1 cellular context compared by ENCODE assay signal in genomic region chr14:105397350-105397931, GRCh38.
TF ChIP-seq lines count a peak whose summit lies in the region.

No MANE protein-coding gene starts in this region.

TF ChIP-seq in K562, 482 proteins besides CTCF, POLR2A, EP300 and RAD21 (continued from another document):
- TF ChIP-seq PHB (CRISPR knock-in tag; IDR thresholded peaks at IDR 0.05) = no peak
TF ChIP-seq in K562: peak in this region for 2.
